In genomic region chr19:27792576-27793127, GRCh38 we compare ENCODE assay signal across 8 cellular contexts.
DNase-seq lines count a peak whose midpoint lies in the region; ATAC-seq, FAIRE-seq and TF ChIP-seq lines count a peak whose summit lies in the region.

No MANE protein-coding gene starts in this region.

- H3K36me3 Mint-ChIP-seq in Calu3 (ENCODE audit: insufficient read depth, unreplicated experiment), result peaks cover 40% of the 10 kb centered on the region

- intact Hi-C loops in Calu3 (cut with micrococcal nuclease; ENCODE audit: unreplicated experiment), result loop anchor here (5.0 kb wide), 1 partner anchor 815 kb away; no protein-coding TSS in a partner anchor
- intact Hi-C loops in PC-3 (cut with micrococcal nuclease), result no loop called here
- intact Hi-C loops in pancreas (cut with DNase I), result no loop called here

- H3K9me3 Mint-ChIP-seq in Calu3 (ENCODE audit: low read depth, unreplicated experiment), result no peaks in the 10 kb centered on the region

- 4 to 6% methylated on average over 6 of the region's 6 CpGs for WGBS in pancreas, 2 donors

- peak overlapping the region; percentile 87 for H3K9ac ChIP-seq in PC-3 (ENCODE audit: low read length)

- FAIRE-seq in pancreas (lab: Jason Lieb, UNC), result no peak

- H3K36me3 ChIP-seq in PC-3 (ENCODE audit: low read depth, low read length), result no peaks in the 10 kb centered on the region
- no peaks in the 10 kb centered on the region for H3K36me3 ChIP-seq in pancreas

- BruUV-seq in Calu3 (replicated peaks; lab: Mats Ljungman, UMichigan), result no TSS peak
- BruUV-seq in PC-3 (replicated peaks; lab: Mats Ljungman, UMichigan), result TSS peak; percentile 50

- H3F3A ChIP-seq in PC-3 (ENCODE audit: low read length, unreplicated experiment), result no peaks in the 10 kb centered on the region

- H3K9me2 ChIP-seq in PC-3 (replicated peaks; ENCODE audit: low read length), result no peaks in the 10 kb centered on the region

- peak overlapping the region; percentile 91 for H3K4me2 ChIP-seq in PC-3 (ENCODE audit: low read length)

- POLR2A ChIA-PET in PC-3 (lab: Charles Lee; ENCODE audit: unreplicated experiment), result no interaction called here

- H3K27me3 ChIP-seq in PC-3 (ENCODE audit: low read length), result no peaks in the 10 kb centered on the region
- H3K27me3 ChIP-seq in pancreas, result no peaks in the 10 kb centered on the region

- H3K4me3 Mint-ChIP-seq in Calu3 (ENCODE audit: low read depth, unreplicated experiment), result peak overlapping the region; percentile 81

- no peak for DNase-seq in Calu3
- no peak for DNase-seq in PC-3
- no peak for DNase-seq in epithelial cell of proximal tubule (ENCODE audit: low read depth)
- DNase-seq in pancreas, result no peak
- DNase-seq in SIG-M5 treated with dmso at 0.1 percent for 504 hours (lab: John Stamatoyannopoulos, UW; ENCODE audit: unreplicated experiment), result no peak
- DNase-seq in OCI-M2 (lab: John Stamatoyannopoulos, UW; ENCODE audit: unreplicated experiment), result no peak

- H4K20me1 ChIP-seq in PC-3 (ENCODE audit: low read length), result peaks cover 16% of the 10 kb centered on the region; the same call in 1 of the 2 replicates

- peak overlapping the region; percentile 77 for H3K4me3 ChIP-seq in PC-3 (ENCODE audit: low read length)
- H3K4me3 ChIP-seq in epithelial cell of proximal tubule (ENCODE audit: low read depth, low read length), result peak overlapping the region; percentile 86
- H3K4me3 ChIP-seq in pancreas, result peak overlapping the region; percentile 32 to 74 (median 60)

- no peaks in the 10 kb centered on the region for H3K9me3 ChIP-seq in PC-3 (ENCODE audit: low read length)
- no peaks in the 10 kb centered on the region for H3K9me3 ChIP-seq in pancreas

- TF ChIP-seq CTCF in Calu3 (IDR thresholded peaks at IDR 0.05; ENCODE audit: unreplicated experiment) (no peak), PC-3 (conservative IDR thresholded peaks at IDR 0.05; ENCODE audit: low read depth, low read length) (no peak), epithelial cell of proximal tubule (conservative IDR thresholded peaks at IDR 0.05; ENCODE audit: low read depth, low read length) (no peak), pancreas (IDR thresholded peaks at IDR 0.05) (no peak)

- H2AFZ ChIP-seq in PC-3 (ENCODE audit: low read length), result peak overlapping the region; percentile 72

- H3K27ac ChIP-seq in PC-3 (ENCODE audit: low read length) (peak overlapping the region; percentile 70), pancreas (peak overlapping the region; percentile 73 to 80 (median 76))

- no peaks in the 10 kb centered on the region for H3K27me3 Mint-ChIP-seq in Calu3 (ENCODE audit: unreplicated experiment)

- CTCF ChIA-PET in Calu3 (lab: Charles Lee), result interaction anchor here (0.8 kb wide), 1 partner anchor 71 kb away, joined by 3 read pairs; no protein-coding TSS in a partner anchor
- CTCF ChIA-PET in PC-3 (lab: Charles Lee), result no interaction called here

- H3K79me2 ChIP-seq in PC-3 (ENCODE audit: low read length), result peaks cover 75% of the 10 kb centered on the region

- peak overlapping the region; percentile 72 for H3K27ac Mint-ChIP-seq in Calu3 (ENCODE audit: unreplicated experiment)

- H3K4me1 Mint-ChIP-seq in Calu3 (ENCODE audit: low read depth, unreplicated experiment), result no peaks in the 10 kb centered on the region

- ATAC-seq in PC-3 (no peak), pancreas (no peak), HG03521 (IDR thresholded peaks at IDR 0.05; ENCODE audit: unreplicated experiment) (no peak), HG03097 (IDR thresholded peaks at IDR 0.05; ENCODE audit: low FRiP score, unreplicated experiment) (no peak)

- H3K4me1 ChIP-seq in PC-3 (ENCODE audit: insufficient read depth, low read length) (no peaks in the 10 kb centered on the region; the same call in 1 of the 2 replicates), pancreas (peaks cover 0 to 16% (median 0%) of the 10 kb centered on the region in 3 donors)
